ENCODE assay signal across 8 cellular contexts in the genomic region with DNA sequence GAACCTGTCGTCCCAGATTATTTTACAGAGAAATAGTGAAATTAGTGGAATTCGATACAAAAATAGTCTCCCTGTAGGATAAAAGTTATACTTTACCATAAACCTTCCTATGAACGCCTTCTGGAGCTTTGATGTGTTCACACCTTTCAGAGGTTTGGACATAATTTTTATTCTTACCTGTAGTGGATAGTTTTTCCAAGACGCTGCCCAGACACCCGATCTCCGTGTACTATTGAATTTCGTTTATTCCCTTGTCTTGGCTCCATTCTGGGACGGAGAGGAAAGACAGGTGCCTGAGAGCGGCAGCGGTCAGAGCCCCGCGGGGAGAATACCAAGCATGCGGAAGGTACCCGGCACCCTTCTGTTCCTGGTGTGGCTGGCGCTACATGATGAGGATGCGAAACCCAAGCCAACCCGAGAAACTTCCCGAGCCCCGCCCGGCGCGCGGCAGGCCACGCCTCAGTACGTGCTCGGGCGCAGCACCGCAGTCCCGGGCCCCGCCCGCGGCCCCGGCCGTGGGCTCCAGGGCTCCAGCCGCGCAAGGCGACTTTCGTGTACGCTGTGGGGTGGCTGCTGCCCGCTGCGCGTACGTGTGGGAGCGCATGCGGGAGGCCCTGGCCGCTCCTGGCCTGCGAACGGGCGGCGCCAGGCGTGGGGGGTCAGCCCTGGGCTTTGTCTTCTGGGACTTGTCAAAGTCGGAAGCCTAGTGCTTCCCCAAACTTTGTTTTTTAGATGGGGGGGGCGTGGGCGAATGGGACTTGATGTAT. TPM values are rescaled to one million over a fixed set of nuclear protein-coding genes. Genes with fewer than 3 reads are reported as not detected.
DNase-seq lines count a peak whose midpoint lies in the region; ATAC-seq and TF ChIP-seq lines count a peak whose summit lies in the region.

No MANE protein-coding gene starts in this region.

- peak overlapping the region; percentile 71 for H3K27ac ChIP-seq in layer of hippocampus (ENCODE audit: low read depth, low read length)
- no peak overlapping the region for H3K27ac ChIP-seq in SJCRH30

- peak overlapping the region; percentile 49 for H3K4me3 ChIP-seq in choroid plexus epithelial cell (ENCODE audit: low read depth, low read length)
- H3K4me3 ChIP-seq in SJCRH30: no peak overlapping the region

- H3K9me3 ChIP-seq in SJCRH30 (replicated peaks): no peaks in the 10 kb centered on the region

- H3K4me1 ChIP-seq in SJCRH30: peaks cover 12% of the 10 kb centered on the region; the same call in 1 of the 2 replicates

- peak; percentile 89 for ATAC-seq in HG02571 (IDR thresholded peaks at IDR 0.05; ENCODE audit: unreplicated experiment)

- peaks cover 44% of the 10 kb centered on the region for H3K36me3 ChIP-seq in SJCRH30

- H3K27me3 ChIP-seq in layer of hippocampus (ENCODE audit: control insufficient read depth, insufficient read depth, low read length): no peaks in the 10 kb centered on the region
- H3K27me3 ChIP-seq in SJCRH30: no peaks in the 10 kb centered on the region

- DNase-seq in GM10266 (ENCODE audit: extremely low spot score): peak; percentile 87
- peak; percentile 81 for DNase-seq in NCI-H146 (lab: John Stamatoyannopoulos, UW)
- DNase-seq in activated CD4-positive, alpha-beta T cell treated with anti-CD3 and anti-CD28 coated beads for 24 hours (ENCODE audit: low read depth in 2 of 2): peak; percentile 56 to 83
- DNase-seq in choroid plexus epithelial cell (ENCODE audit: low read depth): peak; percentile 83
- DNase-seq in stimulated activated CD4-positive, alpha-beta T cell treated with anti-CD3 and anti-CD28 coated beads, Interleukin-2, amount 100 ng/mL, for 4 hours (ENCODE audit: low read depth): peak; percentile 67
- no peak for DNase-seq in SJCRH30

- no peak for TF ChIP-seq CTCF in GM10266 (IDR thresholded peaks at IDR 0.05; ENCODE audit: control insufficient read depth, insufficient read depth, low read depth, missing control alignments)
- TF ChIP-seq CTCF in choroid plexus epithelial cell (conservative IDR thresholded peaks at IDR 0.05; ENCODE audit: low read depth, low read length): no peak

RNA-seq across cellular contexts. Expression of gene SNAPC1, which starts 11.3 kb away (rescaled TPM):
- total RNA-seq in SJCRH30 (2014; rRNA removed; shearing (Covaris generic)): 7.0 and 8.8 TPM in 2 replicates

RNA-seq across cellular contexts. Expression of gene HIF1A, which starts 55.6 kb away (rescaled TPM):
- total RNA-seq in SJCRH30 (2014; rRNA removed; shearing (Covaris generic)): 150 and 163 TPM in 2 replicates

Comparison
In these comparisons a context has a peak if more than half of its experiments do, and no peak if none do; other contexts are left out.
1. DNase-seq: peak in GM10266 (single experiment), NCI-H146 (single experiment), activated CD4-positive, alpha-beta T cell treated with anti-CD3 and anti-CD28 coated beads for 24 hours (2 of 2), choroid plexus epithelial cell (single experiment) and stimulated activated CD4-positive, alpha-beta T cell treated with anti-CD3 and anti-CD28 coated beads, Interleukin-2, amount 100 ng/mL, for 4 hours (single experiment); none in SJCRH30 (0 of 2).